ENCODE assay signal across 8 cellular contexts in genomic region chr7:77327067-77327931, GRCh38.
DNase-seq lines count a peak whose midpoint lies in the region; ATAC-seq and TF ChIP-seq lines count a peak whose summit lies in the region.

No MANE protein-coding gene starts in this region.

- H3K4me1 Mint-ChIP-seq in stimulated activated naive CD8-positive, alpha-beta T cell treated with anti-CD3 and anti-CD28 coated beads, Interleukin-15, Interleukin-2, amounts not matched to agents 100 ng/mL and 50 ng/mL, for 24 hours (ENCODE audit: low read depth), result peaks cover 62% of the 10 kb centered on the region
- peaks cover 49% of the 10 kb centered on the region for H3K4me1 Mint-ChIP-seq in activated naive CD8-positive, alpha-beta T cell treated with anti-CD3 and anti-CD28 coated beads, Interleukin-2, amount 10 ng/mL, durations not matched to agents 7 days and 5 days

- H3K4me3 Mint-ChIP-seq in stimulated activated naive CD8-positive, alpha-beta T cell treated with anti-CD3 and anti-CD28 coated beads, Interleukin-15, Interleukin-2, amounts not matched to agents 100 ng/mL and 50 ng/mL, for 24 hours, result peak overlapping the region; percentile 67
- peak overlapping the region; percentile 68 for H3K4me3 Mint-ChIP-seq in activated naive CD8-positive, alpha-beta T cell treated with anti-CD3 and anti-CD28 coated beads, Interleukin-2, amount 10 ng/mL, durations not matched to agents 7 days and 5 days

- no peak for TF ChIP-seq POLR2A in uterus (IDR thresholded peaks at IDR 0.05)

- no peaks in the 10 kb centered on the region for H3K27me3 Mint-ChIP-seq in stimulated activated naive CD8-positive, alpha-beta T cell treated with anti-CD3 and anti-CD28 coated beads, Interleukin-15, Interleukin-2, amounts not matched to agents 100 ng/mL and 50 ng/mL, for 24 hours
- H3K27me3 Mint-ChIP-seq in activated naive CD8-positive, alpha-beta T cell treated with anti-CD3 and anti-CD28 coated beads, Interleukin-2, amount 10 ng/mL, durations not matched to agents 7 days and 5 days, result no peaks in the 10 kb centered on the region

- DNase-seq in stimulated activated naive CD8-positive, alpha-beta T cell treated with anti-CD3 and anti-CD28 coated beads, Interleukin-15, Interleukin-2, amounts not matched to agents 100 U/mL and 50 U/mL, for 24 hours, result no peak
- no peak for DNase-seq in activated naive CD8-positive, alpha-beta T cell treated with anti-CD3 and anti-CD28 coated beads, Interleukin-2, amount 10 ng/mL, durations not matched to agents 7 days and 5 days
- DNase-seq in kidney tubule cell (ENCODE audit: low spot score) (peak; percentile 75), uterus (peak in 1 of 2 donors; percentile 28)
- no peak for DNase-seq in activated naive CD4-positive, alpha-beta T cell treated with Interleukin-2 at 50 U/mL for 16 hours
- DNase-seq in activated CD8-positive, alpha-beta memory T cell treated with anti-CD3 and anti-CD28 coated beads, Interleukin-2, amount 50 U/mL, for 48 hours, result no peak

- H3K27ac Mint-ChIP-seq in stimulated activated naive CD8-positive, alpha-beta T cell treated with anti-CD3 and anti-CD28 coated beads, Interleukin-15, Interleukin-2, amounts not matched to agents 100 ng/mL and 50 ng/mL, for 24 hours, result peak overlapping the region; percentile 88
- H3K27ac Mint-ChIP-seq in activated naive CD8-positive, alpha-beta T cell treated with anti-CD3 and anti-CD28 coated beads, Interleukin-2, amount 10 ng/mL, durations not matched to agents 7 days and 5 days, result peak overlapping the region; percentile 33

- no peaks in the 10 kb centered on the region for H3K36me3 ChIP-seq in uterus

- POLR2A ChIA-PET in activated naive CD8-positive, alpha-beta T cell treated with anti-CD3 and anti-CD28 coated beads, Interleukin-2, amount 10 ng/mL, durations not matched to agents 7 days and 5 days (lab: Charles Lee), result no interaction called here

- H3K9me3 Mint-ChIP-seq in stimulated activated naive CD8-positive, alpha-beta T cell treated with anti-CD3 and anti-CD28 coated beads, Interleukin-15, Interleukin-2, amounts not matched to agents 100 ng/mL and 50 ng/mL, for 24 hours, result no peaks in the 10 kb centered on the region
- H3K9me3 Mint-ChIP-seq in activated naive CD8-positive, alpha-beta T cell treated with anti-CD3 and anti-CD28 coated beads, Interleukin-2, amount 10 ng/mL, durations not matched to agents 7 days and 5 days, result no peaks in the 10 kb centered on the region

- no peaks in the 10 kb centered on the region for H3K27me3 ChIP-seq in uterus

- intact Hi-C loops in uterus (cut with DNase I; ENCODE audit: low total_unique reads), result no loop called here

- peaks cover 3 to 8% of the 10 kb centered on the region in 2 donors for H3K4me1 ChIP-seq in uterus

- peak overlapping the region; percentile 61 to 69 for H3K27ac ChIP-seq in uterus

- no peaks in the 10 kb centered on the region for H3K9me3 ChIP-seq in uterus

- ATAC-seq in stimulated activated naive CD8-positive, alpha-beta T cell treated with anti-CD3 and anti-CD28 coated beads, Interleukin-15, Interleukin-2, amounts not matched to agents 100 U/mL and 50 U/mL, for 24 hours, result no peak
- ATAC-seq in activated naive CD8-positive, alpha-beta T cell treated with anti-CD3 and anti-CD28 coated beads, Interleukin-2, amount 10 ng/mL, durations not matched to agents 7 days and 5 days (ENCODE audit: low read depth), result no peak
- no peak for ATAC-seq in GM21360 (IDR thresholded peaks at IDR 0.05; ENCODE audit: unreplicated experiment)

- TF ChIP-seq CTCF in uterus (IDR thresholded peaks at IDR 0.05), result no peak

- H3K36me3 Mint-ChIP-seq in stimulated activated naive CD8-positive, alpha-beta T cell treated with anti-CD3 and anti-CD28 coated beads, Interleukin-15, Interleukin-2, amounts not matched to agents 100 ng/mL and 50 ng/mL, for 24 hours (ENCODE audit: low read depth), result peaks cover 3% of the 10 kb centered on the region
- peaks cover under 1% of the 10 kb centered on the region for H3K36me3 Mint-ChIP-seq in activated naive CD8-positive, alpha-beta T cell treated with anti-CD3 and anti-CD28 coated beads, Interleukin-2, amount 10 ng/mL, durations not matched to agents 7 days and 5 days

- no peak overlapping the region for H3K4me3 ChIP-seq in uterus
